In the genomic region with DNA sequence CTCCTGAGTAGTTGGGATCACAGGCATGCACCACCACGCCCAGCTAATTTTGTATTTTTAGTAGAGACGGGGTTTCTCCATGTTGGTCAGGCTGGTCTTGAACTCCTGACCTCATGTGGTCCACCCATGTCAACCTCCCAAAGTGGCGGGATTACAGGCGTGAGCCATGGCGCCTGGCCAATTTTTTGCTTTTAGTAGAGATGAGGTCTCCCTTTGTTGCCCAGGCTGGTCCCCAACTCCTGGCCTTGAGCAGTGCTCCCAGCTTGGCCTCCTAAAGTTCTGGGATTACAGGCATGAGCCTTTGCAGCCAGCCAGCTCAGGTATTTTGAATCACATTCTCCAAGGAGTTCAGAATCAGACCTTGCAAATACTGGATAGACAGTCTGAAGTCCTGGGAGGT, we compare ENCODE assay signal across 3 cellular contexts. TPM values are rescaled to one million over a fixed set of nuclear protein-coding genes. Genes with fewer than 3 reads are reported as not detected.
"Had no signal": no experiment of that assay in that cellular context is flagged by ENCODE, and none has a peak within 500 bp of the region (broad histone marks: within the 10 kb centered on the region; RNA-seq: fewer than 3 reads in every experiment).

No MANE protein-coding gene starts in this region.

RNA-seq across cellular contexts. Expression of a gene that starts 13.9 kb away (rescaled TPM):
- total RNA-seq: dermis blood vessel endothelial cell; lung microvascular endothelial cell; natural killer cell treated with Interleukin-12 subunit alpha and Interleukin-12 subunit beta and Interleukin-15 and Interleukin-18, amount 100 ng/mL, for 72 hours had no signal

RNA-seq across cellular contexts. Expression of a gene that starts 19.9 kb away (rescaled TPM):
- total RNA-seq: lung microvascular endothelial cell; natural killer cell treated with Interleukin-12 subunit alpha and Interleukin-12 subunit beta and Interleukin-15 and Interleukin-18, amount 100 ng/mL, for 72 hours had no signal
